In the genomic region with DNA sequence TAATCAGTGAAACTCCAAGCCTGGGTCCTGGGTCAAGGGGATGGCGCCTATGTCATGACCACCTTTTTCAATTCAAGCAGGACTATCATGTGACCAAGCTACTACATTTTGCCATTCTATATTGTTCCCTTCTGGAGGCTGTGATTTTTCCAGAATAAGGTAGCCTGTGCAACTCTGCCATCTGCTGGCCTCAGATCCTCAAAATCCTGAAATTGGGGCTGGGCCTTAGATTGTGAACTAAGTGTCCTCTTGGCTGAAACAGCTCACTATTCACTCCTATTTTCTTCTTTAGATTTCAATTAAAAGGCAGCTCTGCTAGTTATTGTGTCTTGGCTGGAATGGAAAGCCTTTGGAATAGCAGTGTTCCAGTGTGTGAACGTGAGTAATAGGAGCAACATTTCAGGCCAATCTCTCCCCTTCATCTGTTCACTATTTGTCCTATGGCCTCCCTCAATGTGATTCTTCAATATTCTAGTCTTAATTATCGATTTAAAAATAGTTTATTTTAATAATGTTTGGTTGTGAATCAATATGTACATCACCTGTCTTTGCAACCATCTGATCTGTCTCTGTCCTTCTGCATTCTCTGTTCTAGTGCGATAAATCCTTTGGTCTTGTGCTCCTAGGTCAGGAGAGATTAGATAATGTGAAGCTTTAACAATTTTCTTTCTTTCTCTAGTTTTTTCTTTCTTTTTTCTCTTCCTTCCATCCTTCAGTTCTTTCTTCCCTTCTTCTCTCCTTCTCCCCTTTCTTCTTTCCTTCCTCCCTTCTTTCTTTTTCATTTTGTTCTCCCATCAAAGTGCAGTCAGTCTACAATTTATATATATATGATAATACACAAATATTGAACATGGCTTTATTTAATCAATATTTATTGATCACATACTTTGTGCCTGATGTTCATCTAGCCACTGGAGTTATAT, we compare ENCODE assay signal across 1 cellular context.
TF ChIP-seq lines count a peak whose summit lies in the region.

No MANE protein-coding gene starts in this region.

TF ChIP-seq in GM12878, 131 proteins besides CTCF, POLR2A, EP300 and RAD21 (continued from another document):
- no peak for TF ChIP-seq JUND (IDR thresholded peaks at IDR 0.05; ENCODE audit: low read depth, low read length)
- TF ChIP-seq BHLHE40 (IDR thresholded peaks at IDR 0.05; ENCODE audit: borderline replicate concordance in 1 of 2, low read depth in 2 of 2, low read length in 1 of 2), result no peak
- TF ChIP-seq RAD51 (IDR thresholded peaks at IDR 0.05), result no peak
- TF ChIP-seq, protein P1, sequence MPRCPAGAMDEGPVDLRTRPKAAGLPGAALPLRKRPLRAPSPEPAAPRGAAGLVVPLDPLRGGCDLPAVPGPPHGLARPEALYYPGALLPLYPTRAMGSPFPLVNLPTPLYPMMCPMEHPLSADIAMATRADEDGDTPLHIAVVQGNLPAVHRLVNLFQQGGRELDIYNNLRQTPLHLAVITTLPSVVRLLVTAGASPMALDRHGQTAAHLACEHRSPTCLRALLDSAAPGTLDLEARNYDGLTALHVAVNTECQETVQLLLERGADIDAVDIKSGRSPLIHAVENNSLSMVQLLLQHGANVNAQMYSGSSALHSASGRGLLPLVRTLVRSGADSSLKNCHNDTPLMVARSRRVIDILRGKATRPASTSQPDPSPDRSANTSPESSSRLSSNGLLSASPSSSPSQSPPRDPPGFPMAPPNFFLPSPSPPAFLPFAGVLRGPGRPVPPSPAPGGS (IDR thresholded peaks at IDR 0.05; ENCODE audit: borderline replicate concordance, insufficient read depth, low read depth, low read length, poor library complexity, severe bottlenecking), result no peak
- no peak for TF ChIP-seq RB1 (IDR thresholded peaks at IDR 0.05; ENCODE audit: borderline replicate concordance)
- TF ChIP-seq HCFC1 (IDR thresholded peaks at IDR 0.05; ENCODE audit: low read length), result no peak
- TF ChIP-seq CHD4 (IDR thresholded peaks at IDR 0.05), result no peak
- no peak for TF ChIP-seq POLR2AphosphoS5 (IDR thresholded peaks at IDR 0.05; ENCODE audit: low read length)
- no peak for TF ChIP-seq STAT1 (conservative IDR thresholded peaks at IDR 0.05)
- TF ChIP-seq ZBTB33 (IDR thresholded peaks at IDR 0.05), result no peak
- no peak for TF ChIP-seq STAT3 (IDR thresholded peaks at IDR 0.05; ENCODE audit: low read depth, low read length)
- TF ChIP-seq SP1 (IDR thresholded peaks at IDR 0.05; ENCODE audit: low read depth, low read length), result no peak
- TF ChIP-seq MLLT1 (IDR thresholded peaks at IDR 0.05), result no peak
- no peak for TF ChIP-seq NBN (IDR thresholded peaks at IDR 0.05)
- TF ChIP-seq ATF7 (IDR thresholded peaks at IDR 0.05; ENCODE audit: low read depth), result no peak
